ENCODE assay signal across 8 cellular contexts in genomic region chr12:108691154-108691994, GRCh38. TPM values are rescaled to one million over a fixed set of nuclear protein-coding genes. Genes with fewer than 3 reads are reported as not detected.
DNase-seq lines count a peak whose midpoint lies in the region; ATAC-seq and TF ChIP-seq lines count a peak whose summit lies in the region.

No MANE protein-coding gene starts in this region.

- H3K27ac Mint-ChIP-seq in nephron = peak overlapping the region; percentile 91 to 99 (median 98)
- peak overlapping the region; percentile 99 for H3K27ac Mint-ChIP-seq in stimulated activated naive CD8-positive, alpha-beta T cell treated with anti-CD3 and anti-CD28 coated beads, Interleukin-15, Interleukin-2, amounts not matched to agents 100 ng/mL and 50 ng/mL, for 24 hours

- H3K4me1 ChIP-seq in DOHH2 (ENCODE audit: control insufficient read depth, low read length) = peaks cover 37% of the 10 kb centered on the region

- peaks cover 71% of the 10 kb centered on the region for H3K4me1 Mint-ChIP-seq in nephron
- H3K4me1 Mint-ChIP-seq in stimulated activated naive CD8-positive, alpha-beta T cell treated with anti-CD3 and anti-CD28 coated beads, Interleukin-15, Interleukin-2, amounts not matched to agents 100 ng/mL and 50 ng/mL, for 24 hours (ENCODE audit: low read depth) = peaks cover 84% of the 10 kb centered on the region

- DNase-seq in LHCN-M2 (ENCODE audit: low read depth) = peak; percentile 100
- peak; percentile 96 for DNase-seq in RPMI8226
- peak; percentile 63 for DNase-seq in activated T-helper 9 cell treated with anti-CD3 and anti-CD28 coated beads, Interleukin-2, amount 50 U/mL, for 16 hours (ENCODE audit: low read depth)
- peak; percentile 99 for DNase-seq in fibroblast of pulmonary artery (ENCODE audit: low read depth)

- TF ChIP-seq CTCF in DOHH2 (IDR thresholded peaks at IDR 0.05; ENCODE audit: low read depth, low read length, poor library complexity, severe bottlenecking) (peak; percentile 32), fibroblast of pulmonary artery (IDR thresholded peaks at IDR 0.05; ENCODE audit: low read length, missing control alignments) (peak; percentile 25), nephron (IDR thresholded peaks at IDR 0.05; ENCODE audit: unreplicated experiment in 3 of 3) (peak; percentile 40 to 56 (median 49))

- H3K4me3 ChIP-seq in DOHH2 (ENCODE audit: low read length) (peak overlapping the region; percentile 63), fibroblast of pulmonary artery (replicated peaks; ENCODE audit: low read depth, low read length) (peak overlapping the region; percentile 27)

- H3K9me3 Mint-ChIP-seq in nephron = no peaks in the 10 kb centered on the region
- peaks cover 5% of the 10 kb centered on the region for H3K9me3 Mint-ChIP-seq in stimulated activated naive CD8-positive, alpha-beta T cell treated with anti-CD3 and anti-CD28 coated beads, Interleukin-15, Interleukin-2, amounts not matched to agents 100 ng/mL and 50 ng/mL, for 24 hours

- no peaks in the 10 kb centered on the region for H3K27me3 Mint-ChIP-seq in nephron (ENCODE audit: low read depth)
- no peaks in the 10 kb centered on the region for H3K27me3 Mint-ChIP-seq in stimulated activated naive CD8-positive, alpha-beta T cell treated with anti-CD3 and anti-CD28 coated beads, Interleukin-15, Interleukin-2, amounts not matched to agents 100 ng/mL and 50 ng/mL, for 24 hours

- H3F3A ChIP-seq in DOHH2 (ENCODE audit: control insufficient read depth, insufficient read depth) = peaks cover 5% of the 10 kb centered on the region; the same call in 1 of the 2 replicates

- ATAC-seq in GM21825 (IDR thresholded peaks at IDR 0.05; ENCODE audit: unreplicated experiment) = peak; percentile 69

- H3K27ac ChIP-seq in DOHH2 (ENCODE audit: low read depth, low read length) = no peak overlapping the region

- H4K20me1 ChIP-seq in DOHH2 (ENCODE audit: control insufficient read depth, insufficient read depth, low read depth, low read length) = no peaks in the 10 kb centered on the region

- H3K36me3 ChIP-seq in DOHH2 (ENCODE audit: control insufficient read depth, low read length) = no peaks in the 10 kb centered on the region

- H3K79me2 ChIP-seq in DOHH2 (ENCODE audit: control insufficient read depth, low read length) = no peaks in the 10 kb centered on the region

- no peaks in the 10 kb centered on the region for H3K9me3 ChIP-seq in DOHH2 (ENCODE audit: control insufficient read depth, insufficient read depth, low read length)

- H3K36me3 Mint-ChIP-seq in nephron (ENCODE audit: low read depth) = peaks cover 15% of the 10 kb centered on the region
- H3K36me3 Mint-ChIP-seq in stimulated activated naive CD8-positive, alpha-beta T cell treated with anti-CD3 and anti-CD28 coated beads, Interleukin-15, Interleukin-2, amounts not matched to agents 100 ng/mL and 50 ng/mL, for 24 hours (ENCODE audit: low read depth) = peaks cover 7% of the 10 kb centered on the region

- peak overlapping the region; percentile 78 for H3K4me2 ChIP-seq in DOHH2 (ENCODE audit: low read length)

- H3K9me2 ChIP-seq in DOHH2 (replicated peaks; ENCODE audit: control insufficient read depth, low read length) = no peaks in the 10 kb centered on the region

- no peaks in the 10 kb centered on the region for H3K27me3 ChIP-seq in DOHH2 (ENCODE audit: control insufficient read depth, low read length)

- peak overlapping the region; percentile 1 to 48 (median 45) for H3K4me3 Mint-ChIP-seq in nephron
- H3K4me3 Mint-ChIP-seq in stimulated activated naive CD8-positive, alpha-beta T cell treated with anti-CD3 and anti-CD28 coated beads, Interleukin-15, Interleukin-2, amounts not matched to agents 100 ng/mL and 50 ng/mL, for 24 hours = peak overlapping the region; percentile 73

RNA-seq across cellular contexts. Expression of gene CORO1C, which starts 39.9 kb away (rescaled TPM):
- 167 and 172 TPM in 2 replicates for total RNA-seq in LHCN-M2 (2014; rRNA removed)
- 306 TPM for polyA plus RNA-seq in LHCN-M2 (2012)

RNA-seq across cellular contexts. Expression of gene SELPLG, which starts 57.7 kb away (rescaled TPM):
- total RNA-seq in LHCN-M2 (2014; rRNA removed) = 1.5 and 2.1 TPM in 2 replicates
- 8.2 TPM for polyA plus RNA-seq in LHCN-M2 (2012)
